Comparison of ENCODE assay signal across 30 cellular contexts in the genomic region with DNA sequence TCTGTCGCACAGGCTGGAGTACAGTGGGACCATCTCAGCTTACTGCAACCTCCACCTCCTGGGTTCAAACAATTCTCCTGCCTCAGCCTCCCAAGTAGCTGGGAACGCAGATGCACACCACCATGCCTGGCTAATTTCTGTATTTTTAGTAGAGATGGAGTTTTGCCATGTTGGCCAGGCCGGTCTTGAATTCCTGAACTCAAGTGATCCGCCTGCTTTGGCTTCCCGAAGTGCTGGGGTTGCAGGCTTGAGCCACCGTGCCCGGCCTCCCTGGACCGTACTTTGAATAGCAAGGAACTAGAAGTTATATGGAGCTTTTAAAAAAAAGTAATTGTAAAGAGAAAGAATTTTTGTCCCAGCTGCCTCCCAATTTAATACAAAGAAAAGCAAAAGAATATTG. TPM values are rescaled to one million over a fixed set of nuclear protein-coding genes. Genes with fewer than 3 reads are reported as not detected.
"Had no signal": no experiment of that assay in that cellular context is flagged by ENCODE, and none has a peak within 500 bp of the region (broad histone marks: within the 10 kb centered on the region; RNA-seq: fewer than 3 reads in every experiment).

No MANE protein-coding gene starts in this region.

- DNase-seq: stimulated activated CD4-positive, alpha-beta T cell treated with anti-CD3 and anti-CD28 coated beads, Interleukin-2, amount 100 ng/mL, for 48 hours; stimulated activated CD4-positive, alpha-beta T cell treated with anti-CD3 and anti-CD28 coated beads, Interleukin-4, amount 100 ng/mL, for 1 hour; stimulated activated CD4-positive, alpha-beta T cell treated with anti-CD3 and anti-CD28 coated beads, Interleukin-4, amount 100 ng/mL, for 24 hours; stimulated activated CD4-positive, alpha-beta T cell treated with anti-CD3 and anti-CD28 coated beads, Interleukin-4, amount 100 ng/mL, for 4 hours; stimulated activated CD8-positive, alpha-beta memory T cell treated with anti-CD3 and anti-CD28 coated beads, Interleukin-4, amount 100 ng/mL, for 48 hours; stimulated activated naive B cell treated with anti-CD40 and anti-IgM and Interleukin-4, amounts not matched to agents 10 μg/mL and 1 μg/mL and 100 μg/mL, for 72 hours; stimulated activated naive CD4-positive, alpha-beta T cell; stimulated activated naive CD4-positive, alpha-beta T cell treated with Interleukin-2 at 50 U/mL for 16 hours; stimulated activated naive CD8-positive, alpha-beta T cell treated with anti-CD3 and anti-CD28 coated beads, Interleukin-15, amount 100 ng/mL, for 72 hours; stimulated activated naive CD8-positive, alpha-beta T cell treated with anti-CD3 and anti-CD28 coated beads, Interleukin-15, Interleukin-2, amounts not matched to agents 100 U/mL and 50 U/mL, for 24 hours; stomach; substantia nigra; testis; tibial artery; transverse colon; trophoblast cell; upper lobe of left lung; upper lobe of right lung; uterus had no signal

- ATAC-seq: stimulated activated effector memory CD8-positive, alpha-beta T cell treated with anti-CD3 and anti-CD28 coated beads, Interleukin-12 subunit alpha, Interleukin-12 subunit beta, amount 100 ng/mL, for 72 hours; stimulated activated memory B cell treated with anti-CD40 and anti-IgM and Interleukin-4, amounts not matched to agents 10 μg/mL and 1 μg/mL and 100 μg/mL, for 72 hours; stimulated activated naive B cell treated with anti-CD40 and anti-IgM and Interleukin-4, amounts not matched to agents 10 μg/mL and 1 μg/mL and 100 μg/mL, for 72 hours; stimulated activated naive CD8-positive, alpha-beta T cell treated with anti-CD3 and anti-CD28 coated beads, Interleukin-15, amount 100 ng/mL, for 72 hours; stimulated activated naive CD8-positive, alpha-beta T cell treated with anti-CD3 and anti-CD28 coated beads, Interleukin-15, Interleukin-2, amounts not matched to agents 100 U/mL and 50 U/mL, for 24 hours; upper lobe of right lung had no signal

- H3K36me3 ChIP-seq: stomach, suprapubic skin, thoracic aorta, tibial artery, tibial nerve, transverse colon, upper lobe of left lung, upper lobe of right lung, uterus, vagina had no signal

- FAIRE-seq: urothelium cell line had no signal

- H3K27ac ChIP-seq: stomach, suprapubic skin, testis, thoracic aorta, tibial artery, tibial nerve, transverse colon, upper lobe of left lung, upper lobe of right lung, uterus, vagina had no signal

- H3K9me3 ChIP-seq: stomach, suprapubic skin, testis, thoracic aorta, tibial artery, transverse colon, upper lobe of left lung, upper lobe of right lung, uterus, vagina had no signal

- H3K27me3 ChIP-seq: stomach, suprapubic skin, testis, tibial artery, tibial nerve, transverse colon, upper lobe of left lung, upper lobe of right lung, uterus, vagina had no signal

- H3K4me3 ChIP-seq: stomach, suprapubic skin, testis, thoracic aorta, tibial artery, tibial nerve, transverse colon, upper lobe of left lung, upper lobe of right lung, uterus, vagina had no signal

- H3K4me1 ChIP-seq: stomach, suprapubic skin, testis, tibial artery, tibial nerve, transverse colon, upper lobe of left lung, upper lobe of right lung, uterus, vagina had no signal

RNA-seq across cellular contexts. Expression of a gene that starts 8.3 kb away (rescaled TPM):
- total RNA-seq: stomach, subcutaneous adipose tissue, suprapubic skin, transverse colon, upper lobe of right lung, ureter, urinary bladder, vagina had no signal
- polyA plus RNA-seq: stomach, thymus, urinary bladder had no signal
